ENCODE assay signal across 12 cellular contexts in genomic region chr12:69966409-69966808, GRCh38.
A peak's percentile ranks its signal among the peaks of the same experiment; 100 is the strongest.
DNase-seq lines count a peak whose midpoint lies in the region; ATAC-seq, FAIRE-seq and TF ChIP-seq lines count a peak whose summit lies in the region.
"Had no signal": no experiment of that assay in that cellular context is flagged by ENCODE, and none has a peak within 500 bp of the region (broad histone marks: within the 10 kb centered on the region; RNA-seq: fewer than 3 reads in every experiment).

No MANE protein-coding gene starts in this region.

- no peak for TF ChIP-seq CTCF in dorsolateral prefrontal cortex (IDR thresholded peaks at IDR 0.05 in 54 of 56, conservative IDR thresholded peaks at IDR 0.05 in 2 of 56; ENCODE audit: low read depth in 1 of 56, partially characterized antibody in 56 of 56)
- no peak for TF ChIP-seq CTCF in glutamatergic neuron (IDR thresholded peaks at IDR 0.05; ENCODE audit: partially characterized antibody, unreplicated experiment)

- no peak overlapping the region for H3K4me3 Mint-ChIP-seq in glutamatergic neuron (ENCODE audit: unreplicated experiment)
- H3K4me3 Mint-ChIP-seq: activated naive CD8-positive, alpha-beta T cell treated with anti-CD3 and anti-CD28 coated beads, Interleukin-2, amount 10 ng/mL, durations not matched to agents 7 days and 5 days had no signal

- intact Hi-C loops in dorsolateral prefrontal cortex (cut with DNase I): no loop called here
- intact Hi-C loops in left colon (cut with DNase I, micrococcal nuclease): no loop called here

- no peak for FAIRE-seq in GM19239 (lab: Jason Lieb, UNC)
- FAIRE-seq: GM12892 had no signal

- H3K27me3 ChIP-seq in dorsolateral prefrontal cortex: no peaks in the 10 kb centered on the region
- H3K27me3 ChIP-seq: neutrophil had no signal

- H3K4me3 ChIP-seq in dorsolateral prefrontal cortex: no peak overlapping the region

- ATAC-seq in left colon (peak; percentile 66), HG02588 (IDR thresholded peaks at IDR 0.05; ENCODE audit: unreplicated experiment) (no peak)

- no peak overlapping the region for H3K27ac Mint-ChIP-seq in glutamatergic neuron (ENCODE audit: unreplicated experiment)
- H3K27ac Mint-ChIP-seq: activated naive CD8-positive, alpha-beta T cell treated with anti-CD3 and anti-CD28 coated beads, Interleukin-2, amount 10 ng/mL, durations not matched to agents 7 days and 5 days had no signal

- no peaks in the 10 kb centered on the region for H3K36me3 Mint-ChIP-seq in glutamatergic neuron (ENCODE audit: unreplicated experiment)
- H3K36me3 Mint-ChIP-seq: activated naive CD8-positive, alpha-beta T cell treated with anti-CD3 and anti-CD28 coated beads, Interleukin-2, amount 10 ng/mL, durations not matched to agents 7 days and 5 days had no signal

- no peaks in the 10 kb centered on the region for H3K4me1 Mint-ChIP-seq in glutamatergic neuron (ENCODE audit: low read depth, unreplicated experiment)
- H3K4me1 Mint-ChIP-seq: activated naive CD8-positive, alpha-beta T cell treated with anti-CD3 and anti-CD28 coated beads, Interleukin-2, amount 10 ng/mL, durations not matched to agents 7 days and 5 days had no signal

- peak overlapping the region in 13 of 59 donors; percentile 3 to 63 (median 28) for H3K27ac ChIP-seq in dorsolateral prefrontal cortex
- H3K27ac ChIP-seq: neutrophil had no signal

- DNase-seq in A172 (ENCODE audit: low spot score) (peak; percentile 84), LHCN-M2 (ENCODE audit: low read depth) (peak; percentile 84), dorsolateral prefrontal cortex (peak in 6 of 10 donors; percentile 35 to 72 (median 54)), left colon (no peak), glutamatergic neuron (no peak), DMS79 treated with DMSO at 0.1 percent for 48 hours (lab: John Stamatoyannopoulos, UW) (no peak), GM19239 (ENCODE audit: insufficient read length, low spot score) (no peak)
- DNase-seq: activated naive CD8-positive, alpha-beta T cell treated with anti-CD3 and anti-CD28 coated beads, Interleukin-2, amount 10 ng/mL, durations not matched to agents 7 days and 5 days; NCI-H774 had no signal

- no peaks in the 10 kb centered on the region for H3K9me3 Mint-ChIP-seq in glutamatergic neuron (ENCODE audit: unreplicated experiment)
- H3K9me3 Mint-ChIP-seq: activated naive CD8-positive, alpha-beta T cell treated with anti-CD3 and anti-CD28 coated beads, Interleukin-2, amount 10 ng/mL, durations not matched to agents 7 days and 5 days had no signal

- no peaks in the 10 kb centered on the region for H3K27me3 Mint-ChIP-seq in glutamatergic neuron (ENCODE audit: unreplicated experiment)

Comparison
In these comparisons a context has a peak if more than half of its experiments do, and no peak if none do; other contexts are left out.
1. DNase-seq: peak in A172 (single experiment), LHCN-M2 (single experiment) and dorsolateral prefrontal cortex (6 of 10); none in left colon (0 of 2), glutamatergic neuron (single experiment), DMS79 treated with DMSO at 0.1 percent for 48 hours (single experiment) and GM19239 (single experiment).